ENCODE assay signal across 8 cellular contexts in the genomic region with DNA sequence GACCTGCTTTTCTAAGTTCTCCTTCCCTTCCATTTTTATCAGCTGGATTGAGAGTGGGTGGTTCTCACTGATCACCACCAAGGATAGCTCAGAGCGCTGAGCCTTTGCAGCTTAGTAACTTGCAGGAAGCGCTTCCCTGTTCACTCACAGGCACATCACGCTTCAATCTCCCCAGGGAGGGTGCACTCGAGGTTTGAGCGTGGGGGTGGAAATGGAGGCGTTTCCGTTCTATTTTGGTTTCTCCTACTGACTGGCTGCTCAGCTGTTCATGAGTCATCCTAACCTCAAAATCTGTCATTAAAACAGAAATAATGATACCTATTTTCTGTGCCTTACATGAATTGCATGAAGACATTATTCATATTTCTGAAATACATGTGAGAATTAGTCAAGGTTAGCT.
A peak's percentile ranks its signal among the peaks of the same experiment; 100 is the strongest.
DNase-seq lines count a peak whose midpoint lies in the region; ATAC-seq and TF ChIP-seq lines count a peak whose summit lies in the region.

No MANE protein-coding gene starts in this region.

- peak; percentile 91 for DNase-seq in ACHN
- peak; percentile 61 for DNase-seq in NCI-H2227 treated with DMSO at 0.1 percent for 48 hours (lab: John Stamatoyannopoulos, UW)
- peak; percentile 46 for DNase-seq in activated CD4-positive, alpha-beta memory T cell treated with anti-CD3 and anti-CD28 coated beads, Interleukin-2, amount 10 ng/mL, durations not matched to agents 7 days and 5 days
- DNase-seq in epithelial cell of esophagus (ENCODE audit: low read depth): peak; percentile 90
- DNase-seq in myocyte (ENCODE audit: low read depth): peak; percentile 99

- CTCF ChIA-PET in activated CD4-positive, alpha-beta memory T cell treated with anti-CD3 and anti-CD28 coated beads, Interleukin-2, amount 10 ng/mL, durations not matched to agents 7 days and 5 days (lab: Charles Lee): no interaction called here

- H3K27ac Mint-ChIP-seq in activated CD4-positive, alpha-beta memory T cell treated with anti-CD3 and anti-CD28 coated beads, Interleukin-2, amount 10 ng/mL, durations not matched to agents 7 days and 5 days: no peak overlapping the region
- peak overlapping the region; percentile 48 for H3K27ac Mint-ChIP-seq in stimulated activated memory B cell treated with anti-CD40 and anti-IgM and Interleukin-4, amounts not matched to agents 10 μg/mL and 1 μg/mL and 100 μg/mL, for 72 hours

- no peak for TF ChIP-seq CTCF in epithelial cell of esophagus (IDR thresholded peaks at IDR 0.05; ENCODE audit: insufficient read depth, low read depth, low read length, missing control alignments)

- no peak overlapping the region for H3K4me3 ChIP-seq in epithelial cell of esophagus (ENCODE audit: low read length)

- H3K9me3 Mint-ChIP-seq in activated CD4-positive, alpha-beta memory T cell treated with anti-CD3 and anti-CD28 coated beads, Interleukin-2, amount 10 ng/mL, durations not matched to agents 7 days and 5 days: no peaks in the 10 kb centered on the region
- peaks cover 2% of the 10 kb centered on the region for H3K9me3 Mint-ChIP-seq in stimulated activated memory B cell treated with anti-CD40 and anti-IgM and Interleukin-4, amounts not matched to agents 10 μg/mL and 1 μg/mL and 100 μg/mL, for 72 hours

- H3K36me3 Mint-ChIP-seq in activated CD4-positive, alpha-beta memory T cell treated with anti-CD3 and anti-CD28 coated beads, Interleukin-2, amount 10 ng/mL, durations not matched to agents 7 days and 5 days (ENCODE audit: low read depth): no peaks in the 10 kb centered on the region
- H3K36me3 Mint-ChIP-seq in stimulated activated memory B cell treated with anti-CD40 and anti-IgM and Interleukin-4, amounts not matched to agents 10 μg/mL and 1 μg/mL and 100 μg/mL, for 72 hours: no peaks in the 10 kb centered on the region

- H3K4me1 Mint-ChIP-seq in activated CD4-positive, alpha-beta memory T cell treated with anti-CD3 and anti-CD28 coated beads, Interleukin-2, amount 10 ng/mL, durations not matched to agents 7 days and 5 days: peaks cover 8% of the 10 kb centered on the region
- H3K4me1 Mint-ChIP-seq in stimulated activated memory B cell treated with anti-CD40 and anti-IgM and Interleukin-4, amounts not matched to agents 10 μg/mL and 1 μg/mL and 100 μg/mL, for 72 hours: peaks cover 17% of the 10 kb centered on the region

- POLR2A ChIA-PET in activated CD4-positive, alpha-beta memory T cell treated with anti-CD3 and anti-CD28 coated beads, Interleukin-2, amount 10 ng/mL, durations not matched to agents 7 days and 5 days (lab: Charles Lee): no interaction called here

- in situ Hi-C loops in ACHN (cut with HindIII; ENCODE audit: low pct_ligation_motif_present, low pct_unique_long_range_greater_than_20kb, low sequenced_read_pairs): no loop called here

- no peak overlapping the region for H3K4me3 Mint-ChIP-seq in activated CD4-positive, alpha-beta memory T cell treated with anti-CD3 and anti-CD28 coated beads, Interleukin-2, amount 10 ng/mL, durations not matched to agents 7 days and 5 days
- H3K4me3 Mint-ChIP-seq in stimulated activated memory B cell treated with anti-CD40 and anti-IgM and Interleukin-4, amounts not matched to agents 10 μg/mL and 1 μg/mL and 100 μg/mL, for 72 hours: peak overlapping the region; percentile 39

- H3K27me3 Mint-ChIP-seq in activated CD4-positive, alpha-beta memory T cell treated with anti-CD3 and anti-CD28 coated beads, Interleukin-2, amount 10 ng/mL, durations not matched to agents 7 days and 5 days: no peaks in the 10 kb centered on the region
- no peaks in the 10 kb centered on the region for H3K27me3 Mint-ChIP-seq in stimulated activated memory B cell treated with anti-CD40 and anti-IgM and Interleukin-4, amounts not matched to agents 10 μg/mL and 1 μg/mL and 100 μg/mL, for 72 hours

- peak; percentile 93 for ATAC-seq in GM18858 (IDR thresholded peaks at IDR 0.05; ENCODE audit: unreplicated experiment)
- peak; percentile 99 for ATAC-seq in HG02981 (IDR thresholded peaks at IDR 0.05; ENCODE audit: unreplicated experiment)
- ATAC-seq in stimulated activated memory B cell treated with anti-CD40 and anti-IgM and Interleukin-4, amounts not matched to agents 10 μg/mL and 1 μg/mL and 100 μg/mL, for 72 hours: peak; percentile 96

Comparison
In these comparisons a context has a peak if more than half of its experiments do, and no peak if none do; other contexts are left out.
1. DNase-seq: peak in every context shown above with its lines; median percentile 99 in myocyte; 91 in ACHN; 90 in epithelial cell of esophagus; 61 in NCI-H2227 treated with DMSO at 0.1 percent for 48 hours; 46 in activated CD4-positive, alpha-beta memory T cell treated with anti-CD3 and anti-CD28 coated beads, Interleukin-2, amount 10 ng/mL, durations not matched to agents 7 days and 5 days.